In genomic region chr2:62361964-62362363, GRCh38 we compare ENCODE assay signal across 21 cellular contexts.
"Had no signal": no experiment of that assay in that cellular context is flagged by ENCODE, and none has a peak within 500 bp of the region (broad histone marks: within the 10 kb centered on the region; RNA-seq: fewer than 3 reads in every experiment).

No MANE protein-coding gene starts in this region.

- H3K27me3 Mint-ChIP-seq: T-cell had no signal

- H3K9me3 ChIP-seq: SK-N-SH had no signal

- H3K4me1 Mint-ChIP-seq: T-cell had no signal

- DNase-seq: Kasumi-1, MM.1S, NCI-H1092 treated with DMSO at 0.1 percent for 48 hours, NCI-H1436, NCI-H187, NCI-H2029 treated with DMSO at 0.1 percent for 48 hours, NCI-H2171, NCI-H226, NCI-H446, NCI-H510A, NCI-H524 treated with DMSO at 0.1 percent for 48 hours, NCI-H69, NCI-H774, SHP77, SK-N-SH, SW 1271, T-cell had no signal

- H3K36me3 Mint-ChIP-seq: T-cell had no signal

- ATAC-seq: PC-3, T-cell had no signal

- H3K9ac ChIP-seq: KMS-11, SK-N-SH had no signal

- H3K27ac Mint-ChIP-seq: T-cell; T-helper 1 cell treated with Interleukin-12 subunit alpha and Interleukin-12 subunit beta and Interleukin-4 antibody, amounts not matched to agents 30 μg/mL and 1 μg/mL, for 36 hours had no signal

- H3K9me2 ChIP-seq: SK-N-SH had no signal

- H3K4me2 ChIP-seq: KMS-11, SK-N-SH had no signal

- H3K27ac ChIP-seq: KMS-11, RWPE1 had no signal

- H3K4me3 Mint-ChIP-seq: T-cell; T-helper 1 cell treated with Interleukin-12 subunit alpha and Interleukin-12 subunit beta and Interleukin-4 antibody, amounts not matched to agents 30 μg/mL and 1 μg/mL, for 36 hours had no signal
